Comparison of ENCODE assay signal across 9 cellular contexts in the genomic region with DNA sequence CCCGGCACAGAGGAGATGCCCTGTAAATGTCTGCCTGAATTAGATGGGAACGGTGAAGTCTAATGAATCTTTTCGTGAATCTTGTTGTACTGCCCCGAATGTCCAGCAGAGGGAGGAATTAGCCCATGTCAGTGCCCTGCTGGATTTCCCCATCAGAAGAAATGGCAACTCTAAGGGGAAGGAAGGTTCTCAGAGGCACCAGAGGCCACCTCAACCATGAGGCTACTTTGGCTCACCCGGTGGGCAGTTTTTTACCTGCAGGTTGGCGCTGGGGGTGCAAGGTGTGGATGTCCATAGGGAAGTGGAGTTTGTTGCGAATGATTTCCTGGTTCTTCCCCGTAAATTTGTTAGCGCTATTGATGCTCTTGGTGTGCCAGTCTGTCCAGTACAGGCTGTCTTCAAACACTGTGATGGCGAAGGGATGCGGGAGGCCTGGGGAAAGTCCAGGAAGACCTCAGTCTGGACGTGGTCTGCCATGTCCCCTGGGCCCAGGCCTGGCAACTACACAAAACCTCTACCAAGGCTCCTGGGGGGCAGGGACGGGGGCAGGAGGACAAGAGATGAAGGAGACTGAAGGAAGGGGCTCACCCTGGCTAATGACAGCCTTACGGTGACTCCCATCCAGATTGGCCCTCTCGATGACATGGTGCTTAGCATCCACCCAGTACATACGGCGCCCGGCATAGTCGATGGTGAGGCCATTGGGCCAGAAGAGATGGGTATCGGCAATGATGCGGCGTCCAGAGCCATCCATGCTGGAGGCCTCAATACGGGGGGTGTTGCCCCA. TPM values are rescaled to one million over a fixed set of nuclear protein-coding genes. Genes with fewer than 3 reads are reported as not detected.
DNase-seq lines count a peak whose midpoint lies in the region; ATAC-seq and TF ChIP-seq lines count a peak whose summit lies in the region.
"Had no signal": no experiment of that assay in that cellular context is flagged by ENCODE, and none has a peak within 500 bp of the region (broad histone marks: within the 10 kb centered on the region; RNA-seq: fewer than 3 reads in every experiment).

No MANE protein-coding gene starts in this region.

- H3K9ac ChIP-seq in KMS-11 (no peak overlapping the region), neuronal stem cell (ENCODE audit: low read depth, low read length, poor library complexity) (no peak overlapping the region)

- no peak overlapping the region for H2BK120ac ChIP-seq in neuronal stem cell (ENCODE audit: low read depth, low read length)

- H3K4me3 ChIP-seq in GM12864 (ENCODE audit: low read depth, low read length) (no peak overlapping the region), KMS-11 (IDR thresholded peaks at IDR 0.05; ENCODE audit: insufficient read depth, low read depth, low read length) (no peak overlapping the region), PC-9 (no peak overlapping the region), neuronal stem cell (ENCODE audit: low read length in 2 of 2) (no peak overlapping the region)

- POLR2A ChIA-PET in PC-9 (lab: Charles Lee; ENCODE audit: unreplicated experiment): no interaction called here

- no peak overlapping the region for H4K8ac ChIP-seq in neuronal stem cell (ENCODE audit: low read depth, low read length)

- no peak overlapping the region for H3K4me2 ChIP-seq in KMS-11
- H3K4me2 ChIP-seq in PC-9: no peak overlapping the region
- H3K4me2 ChIP-seq in neuronal stem cell (ENCODE audit: insufficient read depth, low read length, poor library complexity, severe bottlenecking): no peak overlapping the region

- H3K14ac ChIP-seq in neuronal stem cell (ENCODE audit: low read length): no peak overlapping the region

- H3K79me1 ChIP-seq in neuronal stem cell (ENCODE audit: low read depth, low read length): no peaks in the 10 kb centered on the region

- H3K79me2 ChIP-seq in KMS-11 (ENCODE audit: insufficient read depth, low read depth) (no peaks in the 10 kb centered on the region), PC-9 (ENCODE audit: low read depth) (no peaks in the 10 kb centered on the region)

- H4K20me1 ChIP-seq in KMS-11 (ENCODE audit: insufficient read depth) (no peaks in the 10 kb centered on the region), PC-9 (ENCODE audit: insufficient read depth) (no peaks in the 10 kb centered on the region)

- peak overlapping the region; percentile 76 for H3K18ac ChIP-seq in neuronal stem cell (ENCODE audit: low read length)

- peak overlapping the region; percentile 30 for H2BK15ac ChIP-seq in neuronal stem cell (ENCODE audit: low read length)

- TF ChIP-seq CTCF in GM12864 (IDR thresholded peaks at IDR 0.05; ENCODE audit: low read depth, low read length, missing control alignments) (peak; percentile 89), KMS-11 (conservative IDR thresholded peaks at IDR 0.05; ENCODE audit: low read depth, low read length) (peak; percentile 90), PC-9 (conservative IDR thresholded peaks at IDR 0.05) (peak; percentile 97)

- peak overlapping the region; percentile 81 for H2AK5ac ChIP-seq in neuronal stem cell (ENCODE audit: low read depth, low read length)

- H3K4me1 ChIP-seq in KMS-11 (ENCODE audit: low read depth, poor library complexity, severe bottlenecking): no peaks in the 10 kb centered on the region
- no peaks in the 10 kb centered on the region for H3K4me1 ChIP-seq in PC-9 (replicated peaks; ENCODE audit: insufficient read depth)
- H3K4me1 ChIP-seq in neuronal stem cell (ENCODE audit: control insufficient read depth in 2 of 2, insufficient read depth in 1 of 2, low read depth in 1 of 2, low read length in 2 of 2): no peaks in the 10 kb centered on the region

- H3K9me3 ChIP-seq in PC-9 (ENCODE audit: insufficient read depth, low read depth): no peaks in the 10 kb centered on the region
- peaks cover 0 to 8% of the 10 kb centered on the region in 2 donors for H3K9me3 ChIP-seq in neuronal stem cell (replicated peaks in 1 of 2; ENCODE audit: control insufficient read depth in 2 of 2, insufficient read depth in 1 of 2, low read depth in 1 of 2, low read length in 2 of 2)

- WGBS in neuronal stem cell (ENCODE audit: extremely low coverage in 2 of 2, insufficient read length in 2 of 2, insufficient replicate concordance in 1 of 2), 2 donors: no CpG with 5 or more reads among the region's 23 CpGs

- H2BK5ac ChIP-seq in neuronal stem cell (ENCODE audit: low read length): no peak overlapping the region

- no peaks in the 10 kb centered on the region for H3K36me3 ChIP-seq in KMS-11 (ENCODE audit: insufficient read depth)
- H3K36me3 ChIP-seq in PC-9 (ENCODE audit: low read depth): no peaks in the 10 kb centered on the region
- peaks cover 34 to 78% of the 10 kb centered on the region in 2 donors for H3K36me3 ChIP-seq in neuronal stem cell (replicated peaks in 1 of 2; ENCODE audit: control insufficient read depth in 2 of 2, insufficient read depth in 2 of 2, low read length in 2 of 2)

- H3K23ac ChIP-seq in neuronal stem cell (ENCODE audit: low read depth, low read length, poor library complexity): no peak overlapping the region

- intact Hi-C loops in PC-9 (cut with micrococcal nuclease; ENCODE audit: unreplicated experiment): loop anchor here (1.0 kb wide), 4 partner anchors 263 to 465 kb away; no protein-coding TSS in a partner anchor

- DNase-seq in GM12864 (ENCODE audit: low read depth) (peak; percentile 40), PC-9 (peak; percentile 53 to 66), fibroblast of peridontal ligament (ENCODE audit: extremely low read depth) (peak; percentile 85), neuronal stem cell (ENCODE audit: low spot score) (peak; percentile 73), stromal cell of bone marrow (ENCODE audit: low read depth) (peak; percentile 47)
- DNase-seq in activated T-cell treated with anti-CD3 and anti-CD28 coated beads, Interleukin-2, amount 50 U/mL, for 1 hour: peak; percentile 58

- H2BK12ac ChIP-seq in neuronal stem cell (ENCODE audit: low read length): peak overlapping the region; percentile 90

- H3K27ac ChIP-seq in KMS-11 (no peak overlapping the region), PC-9 (no peak overlapping the region), neuronal stem cell (replicated peaks; ENCODE audit: low read length) (no peak overlapping the region)

- H4K91ac ChIP-seq in neuronal stem cell (ENCODE audit: low read depth, low read length, poor library complexity): no peak overlapping the region

- no peaks in the 10 kb centered on the region for H3K27me3 ChIP-seq in KMS-11 (ENCODE audit: insufficient read depth, low read depth)
- H3K27me3 ChIP-seq in PC-9 (ENCODE audit: insufficient read depth, low read depth): no peaks in the 10 kb centered on the region
- H3K27me3 ChIP-seq in neuronal stem cell (ENCODE audit: control insufficient read depth in 3 of 3, insufficient read depth in 3 of 3, low read depth in 1 of 3, low read length in 3 of 3): peaks cover 0 to 2% (median 0%) of the 10 kb centered on the region in 3 experiments

- H3K9me2 ChIP-seq in PC-9 (ENCODE audit: insufficient read depth): no peaks in the 10 kb centered on the region

- H2AFZ ChIP-seq in KMS-11 (ENCODE audit: low read depth): no peak overlapping the region
- no peak overlapping the region for H2AFZ ChIP-seq in PC-9
- no peak overlapping the region for H2AFZ ChIP-seq in neuronal stem cell (ENCODE audit: low read length)

- H3F3A ChIP-seq in PC-9 (ENCODE audit: insufficient read depth, low read depth): 0 out of 2 replicates have a peak, but pooled peaks cover 6% of the 10 kb centered on the region

- no TSS peak for BruUV-seq in PC-9 (replicated peaks; lab: Mats Ljungman, UMichigan)

- CTCF ChIA-PET in PC-9 (lab: Charles Lee): interaction anchor here (1.4 kb wide), 1 partner anchor 263 kb away, joined by 4 read pairs; no protein-coding TSS in a partner anchor

- ATAC-seq in HG02970 (IDR thresholded peaks at IDR 0.05; ENCODE audit: low FRiP score, unreplicated experiment): no peak

- H3K4ac ChIP-seq in neuronal stem cell (ENCODE audit: low read length): no peak overlapping the region

RNA-seq across cellular contexts. Expression of gene LRP4, which starts 28.5 kb away (rescaled TPM):
- 9.6 and 15.7 TPM in 2 replicates for total RNA-seq in PC-9 (2021)
- 8.9 TPM for polyA plus RNA-seq in neuronal stem cell (2013, experiment 1 of 2)
- 9.0 TPM for polyA plus RNA-seq in neuronal stem cell (2013, experiment 2 of 2)
- total RNA-seq: mononuclear cell had no signal

RNA-seq across cellular contexts. Expression of gene CKAP5, which starts 43.8 kb away (rescaled TPM):
- total RNA-seq in PC-9 (2021): 155 and 195 TPM in 2 replicates
- 78.2 TPM for polyA plus RNA-seq in neuronal stem cell (2013, experiment 1 of 2)
- 74.4 TPM for polyA plus RNA-seq in neuronal stem cell (2013, experiment 2 of 2)

RNA-seq across cellular contexts. Expression of gene CSTPP1, which starts 46.7 kb away (rescaled TPM):
- 87.2 and 88.3 TPM in 2 replicates for total RNA-seq in PC-9 (2021)
- polyA plus RNA-seq in neuronal stem cell (2013, experiment 1 of 2): 51.8 TPM
- polyA plus RNA-seq in neuronal stem cell (2013, experiment 2 of 2): 50.2 TPM
